ENCODE assay signal across 1 cellular context in the genomic region with DNA sequence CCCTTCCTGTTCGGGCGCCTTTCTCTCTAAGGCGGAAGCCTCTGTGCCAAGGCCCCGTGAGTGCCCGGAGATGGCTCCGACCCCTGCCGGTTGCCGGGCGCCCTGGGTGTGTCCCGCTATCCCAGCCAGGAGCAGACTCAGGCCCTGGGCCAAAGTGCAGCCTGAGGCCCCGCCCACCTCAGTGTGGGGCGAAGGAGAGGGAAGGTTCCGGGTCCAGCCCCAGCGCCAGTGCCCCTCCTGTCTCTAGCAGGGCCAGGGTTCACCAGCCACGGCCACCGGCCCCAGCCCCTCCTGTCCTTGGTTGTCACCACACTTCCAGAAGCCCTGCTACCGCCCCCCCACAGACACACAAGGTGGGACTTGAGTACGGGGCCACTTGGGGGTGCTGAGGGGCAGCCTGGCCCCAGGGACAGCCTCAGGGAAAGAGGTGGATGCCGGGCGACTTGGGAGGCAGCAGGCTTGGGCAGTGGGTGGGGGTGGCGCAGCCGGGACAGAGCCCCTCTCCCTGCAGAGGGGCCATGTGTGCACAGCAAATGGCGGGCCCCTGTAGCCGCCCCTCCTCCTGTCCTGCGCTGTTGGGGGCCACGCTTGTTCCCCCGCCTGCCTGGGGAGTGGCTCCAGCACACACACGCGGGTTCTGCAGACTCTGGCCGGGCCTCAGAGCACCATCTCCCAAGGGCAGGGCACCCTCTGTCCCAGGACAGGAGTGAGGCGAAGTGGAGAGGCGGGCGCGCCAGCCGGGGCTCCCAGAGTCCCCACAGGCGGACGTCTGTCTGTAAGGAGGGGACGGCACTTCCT.
TF ChIP-seq lines count a peak whose summit lies in the region.

No MANE protein-coding gene starts in this region.

TF ChIP-seq in HepG2, 621 proteins besides CTCF, POLR2A, EP300 and RAD21 (continued from another document and continues in another):
- TF ChIP-seq, protein P1, sequence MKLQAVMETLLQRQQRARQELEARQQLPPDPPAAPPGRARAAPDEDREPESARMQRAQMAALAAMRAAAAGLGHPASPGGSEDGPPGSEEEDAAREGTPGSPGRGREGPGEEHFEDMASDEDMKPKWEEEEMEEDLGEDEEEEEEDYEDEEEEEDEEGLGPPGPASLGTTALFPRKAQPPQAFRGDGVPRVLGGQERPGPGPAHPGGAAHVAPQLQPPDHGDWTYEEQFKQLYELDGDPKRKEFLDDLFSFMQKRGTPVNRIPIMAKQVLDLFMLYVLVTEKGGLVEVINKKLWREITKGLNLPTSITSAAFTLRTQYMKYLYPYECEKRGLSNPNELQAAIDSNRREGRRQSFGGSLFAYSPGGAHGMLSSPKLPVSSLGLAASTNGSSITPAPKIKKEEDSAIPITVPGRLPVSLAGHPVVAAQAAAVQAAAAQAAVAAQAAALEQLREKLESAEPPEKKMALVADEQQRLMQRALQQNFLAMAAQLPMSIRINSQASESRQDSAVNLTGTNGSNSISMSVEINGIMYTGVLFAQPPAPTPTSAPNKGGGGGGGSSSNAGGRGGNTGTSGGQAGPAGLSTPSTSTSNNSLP (IDR thresholded peaks at IDR 0.05; ENCODE audit: low read depth, low read length), result no peak
- TF ChIP-seq PHF20 (CRISPR knock-in tag; IDR thresholded peaks at IDR 0.05) (no peak), KMT2B (CRISPR knock-in tag; IDR thresholded peaks at IDR 0.05) (peak; percentile 57), ZNF143 (CRISPR knock-in tag; IDR thresholded peaks at IDR 0.05) (0 out of 2 replicates have a peak, but pooled peaks have one; percentile 14), FOSL2 (CRISPR knock-in tag; IDR thresholded peaks at IDR 0.05) (peak; percentile 64), SIN3A (IDR thresholded peaks at IDR 0.05; ENCODE audit: borderline replicate concordance, low read depth, low read length) (peak; percentile 53; the same call in 1 of the 2 replicates), ZSCAN31 (CRISPR knock-in tag; IDR thresholded peaks at IDR 0.05; ENCODE audit: low read depth) (peak; percentile 67; the same call in 1 of the 2 replicates), ZNF772 (CRISPR knock-in tag; IDR thresholded peaks at IDR 0.05) (peak; percentile 73; the same call in 1 of the 2 replicates), TCF12 (IDR thresholded peaks at IDR 0.05) (no peak), TCF12 (CRISPR knock-in tag; IDR thresholded peaks at IDR 0.05) (no peak), ZNF652 (CRISPR knock-in tag; IDR thresholded peaks at IDR 0.05; ENCODE audit: borderline replicate concordance, low read depth) (no peak), SATB2 (CRISPR knock-in tag; IDR thresholded peaks at IDR 0.05) (0 out of 2 replicates have a peak, but pooled peaks have one; percentile 87), HMG20B (CRISPR knock-in tag; conservative IDR thresholded peaks at IDR 0.05) (no peak), MIER3 (CRISPR knock-in tag; IDR thresholded peaks at IDR 0.05; ENCODE audit: borderline replicate concordance) (peak; percentile 16; the same call in 1 of the 2 replicates), FOXM1 (CRISPR knock-in tag; IDR thresholded peaks at IDR 0.05) (no peak), RFX3 (CRISPR knock-in tag; IDR thresholded peaks at IDR 0.05) (no peak), NCOA5 (CRISPR knock-in tag; IDR thresholded peaks at IDR 0.05) (no peak), KDM4B (CRISPR knock-in tag; IDR thresholded peaks at IDR 0.05) (peak; percentile 75; the same call in 1 of the 2 replicates), GATAD1 (CRISPR knock-in tag; IDR thresholded peaks at IDR 0.05) (peak; percentile 68; the same call in 1 of the 2 replicates), IRF2 (CRISPR knock-in tag; IDR thresholded peaks at IDR 0.05) (peak; percentile 82; the same call in 1 of the 2 replicates), KDM6A (CRISPR knock-in tag; IDR thresholded peaks at IDR 0.05; ENCODE audit: low read depth) (peak; percentile 39; the same call in 1 of the 2 replicates), FOXA1 (IDR thresholded peaks at IDR 0.05) (no peak), FOXA1 (CRISPR knock-in tag; IDR thresholded peaks at IDR 0.05) (no peak)
- TF ChIP-seq, protein P2, sequence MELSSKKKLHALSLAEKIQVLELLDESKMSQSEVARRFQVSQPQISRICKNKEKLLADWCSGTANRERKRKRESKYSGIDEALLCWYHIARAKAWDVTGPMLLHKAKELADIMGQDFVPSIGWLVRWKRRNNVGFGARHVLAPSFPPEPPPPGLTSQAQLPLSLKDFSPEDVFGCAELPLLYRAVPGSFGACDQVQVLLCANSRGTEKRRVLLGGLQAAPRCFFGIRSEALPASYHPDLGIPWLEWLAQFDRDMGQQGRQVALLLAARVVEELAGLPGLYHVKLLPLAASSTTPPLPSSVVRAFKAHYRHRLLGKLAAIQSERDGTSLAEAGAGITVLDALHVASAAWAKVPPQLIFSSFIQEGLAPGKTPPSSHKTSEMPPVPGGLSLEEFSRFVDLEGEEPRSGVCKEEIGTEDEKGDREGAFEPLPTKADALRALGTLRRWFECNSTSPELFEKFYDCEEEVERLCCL (CRISPR knock-in tag; IDR thresholded peaks at IDR 0.05; ENCODE audit: borderline replicate concordance), result no peak
- TF ChIP-seq, protein P3, sequence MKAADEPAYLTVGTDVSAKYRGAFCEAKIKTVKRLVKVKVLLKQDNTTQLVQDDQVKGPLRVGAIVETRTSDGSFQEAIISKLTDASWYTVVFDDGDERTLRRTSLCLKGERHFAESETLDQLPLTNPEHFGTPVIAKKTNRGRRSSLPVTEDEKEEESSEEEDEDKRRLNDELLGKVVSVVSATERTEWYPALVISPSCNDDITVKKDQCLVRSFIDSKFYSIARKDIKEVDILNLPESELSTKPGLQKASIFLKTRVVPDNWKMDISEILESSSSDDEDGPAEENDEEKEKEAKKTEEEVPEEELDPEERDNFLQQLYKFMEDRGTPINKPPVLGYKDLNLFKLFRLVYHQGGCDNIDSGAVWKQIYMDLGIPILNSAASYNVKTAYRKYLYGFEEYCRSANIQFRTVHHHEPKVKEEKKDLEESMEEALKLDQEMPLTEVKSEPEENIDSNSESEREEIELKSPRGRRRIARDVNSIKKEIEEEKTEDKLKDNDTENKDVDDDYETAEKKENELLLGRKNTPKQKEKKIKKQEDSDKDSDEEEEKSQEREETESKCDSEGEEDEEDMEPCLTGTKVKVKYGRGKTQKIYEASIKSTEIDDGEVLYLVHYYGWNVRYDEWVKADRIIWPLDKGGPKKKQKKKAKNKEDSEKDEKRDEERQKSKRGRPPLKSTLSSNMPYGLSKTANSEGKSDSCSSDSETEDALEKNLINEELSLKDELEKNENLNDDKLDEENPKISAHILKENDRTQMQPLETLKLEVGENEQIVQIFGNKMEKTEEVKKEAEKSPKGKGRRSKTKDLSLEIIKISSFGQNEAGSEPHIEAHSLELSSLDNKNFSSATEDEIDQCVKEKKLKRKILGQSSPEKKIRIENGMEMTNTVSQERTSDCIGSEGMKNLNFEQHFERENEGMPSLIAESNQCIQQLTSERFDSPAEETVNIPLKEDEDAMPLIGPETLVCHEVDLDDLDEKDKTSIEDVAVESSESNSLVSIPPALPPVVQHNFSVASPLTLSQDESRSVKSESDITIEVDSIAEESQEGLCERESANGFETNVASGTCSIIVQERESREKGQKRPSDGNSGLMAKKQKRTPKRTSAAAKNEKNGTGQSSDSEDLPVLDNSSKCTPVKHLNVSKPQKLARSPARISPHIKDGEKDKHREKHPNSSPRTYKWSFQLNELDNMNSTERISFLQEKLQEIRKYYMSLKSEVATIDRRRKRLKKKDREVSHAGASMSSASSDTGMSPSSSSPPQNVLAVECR (CRISPR knock-in tag; IDR thresholded peaks at IDR 0.05; ENCODE audit: borderline replicate concordance), result peak; percentile 68; the same call in 1 of the 2 replicates
- TF ChIP-seq, protein P4, sequence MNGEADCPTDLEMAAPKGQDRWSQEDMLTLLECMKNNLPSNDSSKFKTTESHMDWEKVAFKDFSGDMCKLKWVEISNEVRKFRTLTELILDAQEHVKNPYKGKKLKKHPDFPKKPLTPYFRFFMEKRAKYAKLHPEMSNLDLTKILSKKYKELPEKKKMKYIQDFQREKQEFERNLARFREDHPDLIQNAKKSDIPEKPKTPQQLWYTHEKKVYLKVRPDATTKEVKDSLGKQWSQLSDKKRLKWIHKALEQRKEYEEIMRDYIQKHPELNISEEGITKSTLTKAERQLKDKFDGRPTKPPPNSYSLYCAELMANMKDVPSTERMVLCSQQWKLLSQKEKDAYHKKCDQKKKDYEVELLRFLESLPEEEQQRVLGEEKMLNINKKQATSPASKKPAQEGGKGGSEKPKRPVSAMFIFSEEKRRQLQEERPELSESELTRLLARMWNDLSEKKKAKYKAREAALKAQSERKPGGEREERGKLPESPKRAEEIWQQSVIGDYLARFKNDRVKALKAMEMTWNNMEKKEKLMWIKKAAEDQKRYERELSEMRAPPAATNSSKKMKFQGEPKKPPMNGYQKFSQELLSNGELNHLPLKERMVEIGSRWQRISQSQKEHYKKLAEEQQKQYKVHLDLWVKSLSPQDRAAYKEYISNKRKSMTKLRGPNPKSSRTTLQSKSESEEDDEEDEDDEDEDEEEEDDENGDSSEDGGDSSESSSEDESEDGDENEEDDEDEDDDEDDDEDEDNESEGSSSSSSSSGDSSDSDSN (CRISPR knock-in tag; IDR thresholded peaks at IDR 0.05), result peak; percentile 89
- TF ChIP-seq, protein P5, sequence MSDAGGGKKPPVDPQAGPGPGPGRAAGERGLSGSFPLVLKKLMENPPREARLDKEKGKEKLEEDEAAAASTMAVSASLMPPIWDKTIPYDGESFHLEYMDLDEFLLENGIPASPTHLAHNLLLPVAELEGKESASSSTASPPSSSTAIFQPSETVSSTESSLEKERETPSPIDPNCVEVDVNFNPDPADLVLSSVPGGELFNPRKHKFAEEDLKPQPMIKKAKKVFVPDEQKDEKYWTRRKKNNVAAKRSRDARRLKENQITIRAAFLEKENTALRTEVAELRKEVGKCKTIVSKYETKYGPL (CRISPR knock-in tag; IDR thresholded peaks at IDR 0.05), result no peak
- TF ChIP-seq, protein P6, sequence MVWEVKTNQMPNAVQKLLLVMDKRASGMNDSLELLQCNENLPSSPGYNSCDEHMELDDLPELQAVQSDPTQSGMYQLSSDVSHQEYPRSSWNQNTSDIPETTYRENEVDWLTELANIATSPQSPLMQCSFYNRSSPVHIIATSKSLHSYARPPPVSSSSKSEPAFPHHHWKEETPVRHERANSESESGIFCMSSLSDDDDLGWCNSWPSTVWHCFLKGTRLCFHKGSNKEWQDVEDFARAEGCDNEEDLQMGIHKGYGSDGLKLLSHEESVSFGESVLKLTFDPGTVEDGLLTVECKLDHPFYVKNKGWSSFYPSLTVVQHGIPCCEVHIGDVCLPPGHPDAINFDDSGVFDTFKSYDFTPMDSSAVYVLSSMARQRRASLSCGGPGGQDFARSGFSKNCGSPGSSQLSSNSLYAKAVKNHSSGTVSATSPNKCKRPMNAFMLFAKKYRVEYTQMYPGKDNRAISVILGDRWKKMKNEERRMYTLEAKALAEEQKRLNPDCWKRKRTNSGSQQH (CRISPR knock-in tag; IDR thresholded peaks at IDR 0.05; ENCODE audit: low read depth), result no peak; the same call in 1 of the 2 replicates
- TF ChIP-seq, protein P7, sequence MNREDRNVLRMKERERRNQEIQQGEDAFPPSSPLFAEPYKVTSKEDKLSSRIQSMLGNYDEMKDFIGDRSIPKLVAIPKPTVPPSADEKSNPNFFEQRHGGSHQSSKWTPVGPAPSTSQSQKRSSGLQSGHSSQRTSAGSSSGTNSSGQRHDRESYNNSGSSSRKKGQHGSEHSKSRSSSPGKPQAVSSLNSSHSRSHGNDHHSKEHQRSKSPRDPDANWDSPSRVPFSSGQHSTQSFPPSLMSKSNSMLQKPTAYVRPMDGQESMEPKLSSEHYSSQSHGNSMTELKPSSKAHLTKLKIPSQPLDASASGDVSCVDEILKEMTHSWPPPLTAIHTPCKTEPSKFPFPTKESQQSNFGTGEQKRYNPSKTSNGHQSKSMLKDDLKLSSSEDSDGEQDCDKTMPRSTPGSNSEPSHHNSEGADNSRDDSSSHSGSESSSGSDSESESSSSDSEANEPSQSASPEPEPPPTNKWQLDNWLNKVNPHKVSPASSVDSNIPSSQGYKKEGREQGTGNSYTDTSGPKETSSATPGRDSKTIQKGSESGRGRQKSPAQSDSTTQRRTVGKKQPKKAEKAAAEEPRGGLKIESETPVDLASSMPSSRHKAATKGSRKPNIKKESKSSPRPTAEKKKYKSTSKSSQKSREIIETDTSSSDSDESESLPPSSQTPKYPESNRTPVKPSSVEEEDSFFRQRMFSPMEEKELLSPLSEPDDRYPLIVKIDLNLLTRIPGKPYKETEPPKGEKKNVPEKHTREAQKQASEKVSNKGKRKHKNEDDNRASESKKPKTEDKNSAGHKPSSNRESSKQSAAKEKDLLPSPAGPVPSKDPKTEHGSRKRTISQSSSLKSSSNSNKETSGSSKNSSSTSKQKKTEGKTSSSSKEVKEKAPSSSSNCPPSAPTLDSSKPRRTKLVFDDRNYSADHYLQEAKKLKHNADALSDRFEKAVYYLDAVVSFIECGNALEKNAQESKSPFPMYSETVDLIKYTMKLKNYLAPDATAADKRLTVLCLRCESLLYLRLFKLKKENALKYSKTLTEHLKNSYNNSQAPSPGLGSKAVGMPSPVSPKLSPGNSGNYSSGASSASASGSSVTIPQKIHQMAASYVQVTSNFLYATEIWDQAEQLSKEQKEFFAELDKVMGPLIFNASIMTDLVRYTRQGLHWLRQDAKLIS (CRISPR knock-in tag; IDR thresholded peaks at IDR 0.05), result no peak; the same call in 1 of the 2 replicates
- TF ChIP-seq, protein P8, sequence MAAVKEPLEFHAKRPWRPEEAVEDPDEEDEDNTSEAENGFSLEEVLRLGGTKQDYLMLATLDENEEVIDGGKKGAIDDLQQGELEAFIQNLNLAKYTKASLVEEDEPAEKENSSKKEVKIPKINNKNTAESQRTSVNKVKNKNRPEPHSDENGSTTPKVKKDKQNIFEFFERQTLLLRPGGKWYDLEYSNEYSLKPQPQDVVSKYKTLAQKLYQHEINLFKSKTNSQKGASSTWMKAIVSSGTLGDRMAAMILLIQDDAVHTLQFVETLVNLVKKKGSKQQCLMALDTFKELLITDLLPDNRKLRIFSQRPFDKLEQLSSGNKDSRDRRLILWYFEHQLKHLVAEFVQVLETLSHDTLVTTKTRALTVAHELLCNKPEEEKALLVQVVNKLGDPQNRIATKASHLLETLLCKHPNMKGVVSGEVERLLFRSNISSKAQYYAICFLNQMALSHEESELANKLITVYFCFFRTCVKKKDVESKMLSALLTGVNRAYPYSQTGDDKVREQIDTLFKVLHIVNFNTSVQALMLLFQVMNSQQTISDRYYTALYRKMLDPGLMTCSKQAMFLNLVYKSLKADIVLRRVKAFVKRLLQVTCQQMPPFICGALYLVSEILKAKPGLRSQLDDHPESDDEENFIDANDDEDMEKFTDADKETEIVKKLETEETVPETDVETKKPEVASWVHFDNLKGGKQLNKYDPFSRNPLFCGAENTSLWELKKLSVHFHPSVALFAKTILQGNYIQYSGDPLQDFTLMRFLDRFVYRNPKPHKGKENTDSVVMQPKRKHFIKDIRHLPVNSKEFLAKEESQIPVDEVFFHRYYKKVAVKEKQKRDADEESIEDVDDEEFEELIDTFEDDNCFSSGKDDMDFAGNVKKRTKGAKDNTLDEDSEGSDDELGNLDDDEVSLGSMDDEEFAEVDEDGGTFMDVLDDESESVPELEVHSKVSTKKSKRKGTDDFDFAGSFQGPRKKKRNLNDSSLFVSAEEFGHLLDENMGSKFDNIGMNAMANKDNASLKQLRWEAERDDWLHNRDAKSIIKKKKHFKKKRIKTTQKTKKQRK (IDR thresholded peaks at IDR 0.05; ENCODE audit: low read length), result no peak
